9 cellular contexts compared by ENCODE assay signal in the genomic region with DNA sequence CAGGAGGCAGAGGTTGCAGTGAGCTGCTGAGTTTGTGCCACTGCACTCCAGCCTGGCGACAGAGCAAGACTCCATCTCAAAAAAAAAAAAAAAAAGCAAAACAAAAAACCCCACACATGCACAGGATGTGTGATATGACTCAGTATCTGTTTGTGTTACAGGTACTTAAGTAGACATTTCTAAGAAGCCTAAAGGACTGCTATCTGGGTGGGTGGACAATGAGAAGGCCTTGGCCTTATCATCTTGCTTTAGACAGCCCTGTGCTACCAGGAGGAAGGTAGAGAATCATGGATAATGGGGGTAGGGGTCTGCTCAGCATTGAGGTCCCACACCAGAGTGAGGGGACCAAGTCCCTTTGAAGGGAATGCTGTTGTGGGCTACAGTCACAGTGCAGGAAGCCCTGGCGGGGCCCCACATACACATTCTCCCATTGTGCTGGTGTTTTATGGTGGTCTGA. TPM values are rescaled to one million over a fixed set of nuclear protein-coding genes. Genes with fewer than 3 reads are reported as not detected.
DNase-seq lines count a peak whose midpoint lies in the region; ATAC-seq and TF ChIP-seq lines count a peak whose summit lies in the region.
"Had no signal": no experiment of that assay in that cellular context is flagged by ENCODE, and none has a peak within 500 bp of the region (broad histone marks: within the 10 kb centered on the region; RNA-seq: fewer than 3 reads in every experiment).

No MANE protein-coding gene starts in this region.

- CTCF ChIA-PET in CD8-positive, alpha-beta memory T cell (lab: Charles Lee): interaction anchor here (1.0 to 1.5 kb wide), 3 partner anchors 15 to 28 kb away, joined by 3 to 5 read pairs (median 3); no protein-coding TSS in a partner anchor
- CTCF ChIA-PET in HEK293T (lab: Yijun Ruan, JAX): interaction anchor here (0.6 kb wide), 1 partner anchor 269 kb away, joined by 3 read pairs; no protein-coding TSS in a partner anchor

- H3K9me3 Mint-ChIP-seq in CD8-positive, alpha-beta memory T cell: no peaks in the 10 kb centered on the region

- H3K4me1 Mint-ChIP-seq in CD8-positive, alpha-beta memory T cell: peaks cover 57 to 80% (median 79%) of the 10 kb centered on the region in 3 donors

- no peak overlapping the region for H2BK120ac ChIP-seq in mesenchymal stem cell (ENCODE audit: low read depth, low read length)

- no peak overlapping the region for H3K9ac ChIP-seq in mesenchymal stem cell (ENCODE audit: low read length)

- no peak for TF ChIP-seq POLR2A in Peyer's patch (IDR thresholded peaks at IDR 0.05)
- no peak for TF ChIP-seq POLR2A in esophagus muscularis mucosa (IDR thresholded peaks at IDR 0.05; ENCODE audit: low read depth)

- no peak overlapping the region for H2AK5ac ChIP-seq in mesenchymal stem cell (ENCODE audit: low read length, severe bottlenecking)

- TF ChIP-seq CTCF in Peyer's patch (IDR thresholded peaks at IDR 0.05) (no peak), esophagus muscularis mucosa (IDR thresholded peaks at IDR 0.05) (no peak)

- H2BK15ac ChIP-seq in mesenchymal stem cell (ENCODE audit: low read depth, poor library complexity, severe bottlenecking): no peak overlapping the region

- no peak overlapping the region for H3K4ac ChIP-seq in mesenchymal stem cell (ENCODE audit: low read depth in 1 of 2, low read length in 2 of 2)

- H3K4me1 ChIP-seq in CD8-positive, alpha-beta memory T cell (ENCODE audit: insufficient read depth, low read length): peaks cover 96% of the 10 kb centered on the region
- peaks cover 0 to 17% (median 4%) of the 10 kb centered on the region in 4 donors for H3K4me1 ChIP-seq in Peyer's patch
- peaks cover 0 to 22% (median under 1%) of the 10 kb centered on the region in 4 donors for H3K4me1 ChIP-seq in esophagus muscularis mucosa
- peaks cover 1% of the 10 kb centered on the region for H3K4me1 ChIP-seq in mesenchymal stem cell (ENCODE audit: control insufficient read depth, insufficient read depth, low read depth, low read length)
- H3K4me1 ChIP-seq: gastroesophageal sphincter had no signal

- DNase-seq in CD8-positive, alpha-beta memory T cell: peak in 2 of 5 donors; percentile 17 to 43
- DNase-seq in Peyer's patch: no peak
- DNase-seq in iris pigment epithelial cell (ENCODE audit: low read depth): peak; percentile 26
- no peak for DNase-seq in HEK293T (ENCODE audit: extremely low spot score)
- no peak for DNase-seq in esophagus muscularis mucosa (ENCODE audit: extremely low spot score)
- no peak for DNase-seq in COLO668 (lab: John Stamatoyannopoulos, UW; ENCODE audit: unreplicated experiment)
- DNase-seq in mesenchymal stem cell: no peak

- H3K14ac ChIP-seq in mesenchymal stem cell (ENCODE audit: low read length in 2 of 2): no peak overlapping the region

- no peak overlapping the region for H3K18ac ChIP-seq in mesenchymal stem cell (ENCODE audit: low read depth in 1 of 2, low read length in 2 of 2)

- peak; percentile 56 for ATAC-seq in GM19043 (IDR thresholded peaks at IDR 0.05; ENCODE audit: low read depth, unreplicated experiment)
- ATAC-seq: gastroesophageal sphincter had no signal

- no peak overlapping the region for H3K23ac ChIP-seq in mesenchymal stem cell (ENCODE audit: low read length in 2 of 2)

- peak overlapping the region; percentile 45 for H3K27ac ChIP-seq in CD8-positive, alpha-beta memory T cell (ENCODE audit: low read depth, low read length)
- peak overlapping the region; percentile 10 to 55 (median 49) for H3K27ac ChIP-seq in Peyer's patch
- H3K27ac ChIP-seq in esophagus muscularis mucosa (replicated peaks in 1 of 4): peak overlapping the region in 1 of 4 donors; percentile 2
- H3K27ac ChIP-seq in mesenchymal stem cell (ENCODE audit: low read length, poor library complexity, severe bottlenecking): no peak overlapping the region

- peak overlapping the region; percentile 68 to 82 (median 78) for H3K4me3 Mint-ChIP-seq in CD8-positive, alpha-beta memory T cell

- no peaks in the 10 kb centered on the region for H3K27me3 Mint-ChIP-seq in CD8-positive, alpha-beta memory T cell

- H4K8ac ChIP-seq in mesenchymal stem cell (ENCODE audit: low read length): no peak overlapping the region

- no peak overlapping the region for H3K4me2 ChIP-seq in mesenchymal stem cell (ENCODE audit: low read length, poor library complexity, severe bottlenecking)

- H3K9me3 ChIP-seq in CD8-positive, alpha-beta memory T cell (ENCODE audit: low read length): no peaks in the 10 kb centered on the region
- no peaks in the 10 kb centered on the region for H3K9me3 ChIP-seq in Peyer's patch
- H3K9me3 ChIP-seq in esophagus muscularis mucosa: no peaks in the 10 kb centered on the region
- no peaks in the 10 kb centered on the region for H3K9me3 ChIP-seq in mesenchymal stem cell (ENCODE audit: control insufficient read depth, low read length)
- H3K9me3 ChIP-seq: gastroesophageal sphincter had no signal

- peak overlapping the region; percentile 86 to 98 (median 94) for H3K27ac Mint-ChIP-seq in CD8-positive, alpha-beta memory T cell

- H2AFZ ChIP-seq in mesenchymal stem cell (ENCODE audit: low read depth, low read length): no peak overlapping the region

- no peak overlapping the region for H2BK12ac ChIP-seq in mesenchymal stem cell (ENCODE audit: low read length in 2 of 2)

- peaks cover 15 to 78% (median 34%) of the 10 kb centered on the region in 3 donors for H3K36me3 Mint-ChIP-seq in CD8-positive, alpha-beta memory T cell

- no peaks in the 10 kb centered on the region for H3K27me3 ChIP-seq in CD8-positive, alpha-beta memory T cell (ENCODE audit: insufficient read depth, low read length, poor library complexity, severe bottlenecking)
- H3K27me3 ChIP-seq in Peyer's patch (no peaks in the 10 kb centered on the region), esophagus muscularis mucosa (no peaks in the 10 kb centered on the region), mesenchymal stem cell (ENCODE audit: control insufficient read depth in 1 of 2, insufficient read depth in 1 of 2, low read length in 2 of 2) (no peaks in the 10 kb centered on the region)
- H3K27me3 ChIP-seq: gastroesophageal sphincter had no signal

- peak overlapping the region; percentile 40 for H3K4me3 ChIP-seq in CD8-positive, alpha-beta memory T cell (ENCODE audit: low read length)
- H3K4me3 ChIP-seq in Peyer's patch: no peak overlapping the region
- H3K4me3 ChIP-seq in esophagus muscularis mucosa: no peak overlapping the region
- H3K4me3 ChIP-seq in mesenchymal stem cell (ENCODE audit: insufficient read depth in 1 of 2, low read depth in 1 of 2, low read length in 2 of 2): no peak overlapping the region
- H3K4me3 ChIP-seq: gastroesophageal sphincter had no signal

- H2BK5ac ChIP-seq in mesenchymal stem cell (ENCODE audit: low read depth, low read length, poor library complexity, severe bottlenecking): no peak overlapping the region

- POLR2A ChIA-PET in CD8-positive, alpha-beta memory T cell (lab: Charles Lee): interaction anchor here (0.6 to 0.7 kb wide), 3 partner anchors 13 to 70 kb away, joined by 3 to 7 read pairs (median 4); no protein-coding TSS in a partner anchor
- POLR2A ChIA-PET in HEK293T (lab: Yijun Ruan, JAX): no interaction called here

- no peak for TF ChIP-seq EP300 in esophagus muscularis mucosa (IDR thresholded peaks at IDR 0.05)

- peaks cover 8% of the 10 kb centered on the region for H3K79me1 ChIP-seq in mesenchymal stem cell (replicated peaks; ENCODE audit: low read length, poor library complexity, severe bottlenecking)

- intact Hi-C loops in esophagus muscularis mucosa (cut with DNase I): no loop called here

- no peak overlapping the region for H4K91ac ChIP-seq in mesenchymal stem cell (ENCODE audit: low read length)

- WGBS in esophagus muscularis mucosa: 83% methylated on average over 2 of the region's 2 CpGs
- 89% methylated on average over 1 of the region's 2 CpGs for WGBS in mesenchymal stem cell

- peaks cover 16% of the 10 kb centered on the region for H3K36me3 ChIP-seq in CD8-positive, alpha-beta memory T cell (ENCODE audit: insufficient read depth, low read length)
- H3K36me3 ChIP-seq in Peyer's patch (peaks cover 0 to 96% (median 0%) of the 10 kb centered on the region in 3 donors), esophagus muscularis mucosa (peaks cover 66 to 100% (median 98%) of the 10 kb centered on the region in 4 donors), mesenchymal stem cell (ENCODE audit: control insufficient read depth in 1 of 2, insufficient read depth in 2 of 2, low read depth in 1 of 2, low read length in 2 of 2) (peaks cover 86 to 93% of the 10 kb centered on the region in 2 experiments)

TF ChIP-seq in HEK293T, 16 proteins besides CTCF, POLR2A, EP300 and RAD21 (continues in another document):
- TF ChIP-seq NFRKB (IDR thresholded peaks at IDR 0.05) (no peak), FOXA1 (IDR thresholded peaks at IDR 0.05) (no peak), ZNF384 (IDR thresholded peaks at IDR 0.05) (no peak), ARNT (IDR thresholded peaks at IDR 0.05) (no peak), LEF1 (IDR thresholded peaks at IDR 0.05; ENCODE audit: borderline replicate concordance) (no peak), FOXK2 (IDR thresholded peaks at IDR 0.05) (no peak), SUZ12 (IDR thresholded peaks at IDR 0.05) (no peak), HDGF (IDR thresholded peaks at IDR 0.05; ENCODE audit: borderline replicate concordance) (no peak), TARDBP (IDR thresholded peaks at IDR 0.05) (no peak), BHLHE40 (IDR thresholded peaks at IDR 0.05; ENCODE audit: borderline replicate concordance) (no peak), SP1 (IDR thresholded peaks at IDR 0.05) (no peak), ELF4 (IDR thresholded peaks at IDR 0.05) (no peak)
- TF ChIP-seq, protein P1, sequence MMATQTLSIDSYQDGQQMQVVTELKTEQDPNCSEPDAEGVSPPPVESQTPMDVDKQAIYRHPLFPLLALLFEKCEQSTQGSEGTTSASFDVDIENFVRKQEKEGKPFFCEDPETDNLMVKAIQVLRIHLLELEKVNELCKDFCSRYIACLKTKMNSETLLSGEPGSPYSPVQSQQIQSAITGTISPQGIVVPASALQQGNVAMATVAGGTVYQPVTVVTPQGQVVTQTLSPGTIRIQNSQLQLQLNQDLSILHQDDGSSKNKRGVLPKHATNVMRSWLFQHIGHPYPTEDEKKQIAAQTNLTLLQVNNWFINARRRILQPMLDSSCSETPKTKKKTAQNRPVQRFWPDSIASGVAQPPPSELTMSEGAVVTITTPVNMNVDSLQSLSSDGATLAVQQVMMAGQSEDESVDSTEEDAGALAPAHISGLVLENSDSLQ (IDR thresholded peaks at IDR 0.05): no peak

RNA-seq across cellular contexts. Expression of a gene that starts 26.7 kb away (rescaled TPM):
- total RNA-seq in CD8-positive, alpha-beta memory T cell: 10 to 100 TPM; 26.5 to 28.4 TPM
- polyA plus RNA-seq in CD8-positive, alpha-beta memory T cell: 6.9 TPM
- total RNA-seq in Peyer's patch (1 to 10 TPM in 2 of 4 donors, not detected in 2; 1.6 to 3.5 TPM), esophagus muscularis mucosa (10 to 100 TPM in 1 of 4 donors, 1 to 10 TPM in 3; 3.1 to 13.7 (median 6.9) TPM)
- polyA plus RNA-seq in mesenchymal stem cell (2013, experiment 1 of 2): 0.11 TPM
- 0.05 TPM for polyA plus RNA-seq in mesenchymal stem cell (2013, experiment 2 of 2)

RNA-seq across cellular contexts. Expression of a gene that starts 57.6 kb away (rescaled TPM):
- 10 to 100 TPM; 26.9 to 30.7 TPM for total RNA-seq in CD8-positive, alpha-beta memory T cell
- polyA plus RNA-seq in CD8-positive, alpha-beta memory T cell: 3.8 TPM
- total RNA-seq in Peyer's patch (100 to 1,000 TPM; 186 to 243 (median 210) TPM), esophagus muscularis mucosa (10 to 100 TPM; 21.5 to 64.7 (median 45.5) TPM)
- 29.8 TPM for polyA plus RNA-seq in mesenchymal stem cell (2013, experiment 1 of 2)
- 28.1 TPM for polyA plus RNA-seq in mesenchymal stem cell (2013, experiment 2 of 2)
